In genomic region chr6:32154514-32155161, GRCh38 we compare ENCODE assay signal across 1 cellular context.
TF ChIP-seq lines count a peak whose summit lies in the region.

No MANE protein-coding gene starts in this region.

TF ChIP-seq in GM23338, 12 proteins besides CTCF, POLR2A, EP300 and RAD21 (continued from another document):
- TF ChIP-seq ZNF462 (CRISPR knock-in tag; IDR thresholded peaks at IDR 0.05) = no peak
- no peak for TF ChIP-seq POLR2AphosphoS5 (IDR thresholded peaks at IDR 0.05; ENCODE audit: low read depth)
- TF ChIP-seq NANOG (IDR thresholded peaks at IDR 0.05; ENCODE audit: borderline replicate concordance) = no peak
- TF ChIP-seq, protein P1, sequence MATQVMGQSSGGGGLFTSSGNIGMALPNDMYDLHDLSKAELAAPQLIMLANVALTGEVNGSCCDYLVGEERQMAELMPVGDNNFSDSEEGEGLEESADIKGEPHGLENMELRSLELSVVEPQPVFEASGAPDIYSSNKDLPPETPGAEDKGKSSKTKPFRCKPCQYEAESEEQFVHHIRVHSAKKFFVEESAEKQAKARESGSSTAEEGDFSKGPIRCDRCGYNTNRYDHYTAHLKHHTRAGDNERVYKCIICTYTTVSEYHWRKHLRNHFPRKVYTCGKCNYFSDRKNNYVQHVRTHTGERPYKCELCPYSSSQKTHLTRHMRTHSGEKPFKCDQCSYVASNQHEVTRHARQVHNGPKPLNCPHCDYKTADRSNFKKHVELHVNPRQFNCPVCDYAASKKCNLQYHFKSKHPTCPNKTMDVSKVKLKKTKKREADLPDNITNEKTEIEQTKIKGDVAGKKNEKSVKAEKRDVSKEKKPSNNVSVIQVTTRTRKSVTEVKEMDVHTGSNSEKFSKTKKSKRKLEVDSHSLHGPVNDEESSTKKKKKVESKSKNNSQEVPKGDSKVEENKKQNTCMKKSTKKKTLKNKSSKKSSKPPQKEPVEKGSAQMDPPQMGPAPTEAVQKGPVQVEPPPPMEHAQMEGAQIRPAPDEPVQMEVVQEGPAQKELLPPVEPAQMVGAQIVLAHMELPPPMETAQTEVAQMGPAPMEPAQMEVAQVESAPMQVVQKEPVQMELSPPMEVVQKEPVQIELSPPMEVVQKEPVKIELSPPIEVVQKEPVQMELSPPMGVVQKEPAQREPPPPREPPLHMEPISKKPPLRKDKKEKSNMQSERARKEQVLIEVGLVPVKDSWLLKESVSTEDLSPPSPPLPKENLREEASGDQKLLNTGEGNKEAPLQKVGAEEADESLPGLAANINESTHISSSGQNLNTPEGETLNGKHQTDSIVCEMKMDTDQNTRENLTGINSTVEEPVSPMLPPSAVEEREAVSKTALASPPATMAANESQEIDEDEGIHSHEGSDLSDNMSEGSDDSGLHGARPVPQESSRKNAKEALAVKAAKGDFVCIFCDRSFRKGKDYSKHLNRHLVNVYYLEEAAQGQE (IDR thresholded peaks at IDR 0.05; ENCODE audit: unreplicated experiment) = no peak
- TF ChIP-seq JUNB (IDR thresholded peaks at IDR 0.05; ENCODE audit: unreplicated experiment) = no peak
- TF ChIP-seq STAT1 (IDR thresholded peaks at IDR 0.05; ENCODE audit: unreplicated experiment) = no peak
- TF ChIP-seq, protein P2, sequence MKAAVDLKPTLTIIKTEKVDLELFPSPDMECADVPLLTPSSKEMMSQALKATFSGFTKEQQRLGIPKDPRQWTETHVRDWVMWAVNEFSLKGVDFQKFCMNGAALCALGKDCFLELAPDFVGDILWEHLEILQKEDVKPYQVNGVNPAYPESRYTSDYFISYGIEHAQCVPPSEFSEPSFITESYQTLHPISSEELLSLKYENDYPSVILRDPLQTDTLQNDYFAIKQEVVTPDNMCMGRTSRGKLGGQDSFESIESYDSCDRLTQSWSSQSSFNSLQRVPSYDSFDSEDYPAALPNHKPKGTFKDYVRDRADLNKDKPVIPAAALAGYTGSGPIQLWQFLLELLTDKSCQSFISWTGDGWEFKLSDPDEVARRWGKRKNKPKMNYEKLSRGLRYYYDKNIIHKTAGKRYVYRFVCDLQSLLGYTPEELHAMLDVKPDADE (IDR thresholded peaks at IDR 0.05) = no peak
